In genomic region chr7:131557521-131558385, GRCh38 we compare ENCODE assay signal across 9 cellular contexts. TPM values are rescaled to one million over a fixed set of nuclear protein-coding genes. Genes with fewer than 3 reads are reported as not detected.
A peak's percentile ranks its signal among the peaks of the same experiment; 100 is the strongest.
DNase-seq lines count a peak whose midpoint lies in the region; ATAC-seq and TF ChIP-seq lines count a peak whose summit lies in the region.
"Had no signal": no experiment of that assay in that cellular context is flagged by ENCODE, and none has a peak within 500 bp of the region (broad histone marks: within the 10 kb centered on the region; RNA-seq: fewer than 3 reads in every experiment).

No MANE protein-coding gene starts in this region.

- peaks cover 8% of the 10 kb centered on the region for H3K4me1 Mint-ChIP-seq in activated CD4-positive, alpha-beta T cell treated with anti-CD3 and anti-CD28 coated beads for 36 hours

- no peaks in the 10 kb centered on the region for H3K9me3 Mint-ChIP-seq in activated CD4-positive, alpha-beta T cell treated with anti-CD3 and anti-CD28 coated beads for 36 hours (ENCODE audit: low read depth)
- H3K9me3 Mint-ChIP-seq: activated naive CD4-positive, alpha-beta T cell treated with anti-CD3 and anti-CD28 coated beads, Interleukin-2, amount 50 U/mL, for 24 hours had no signal

- H3K9me3 ChIP-seq in body of pancreas: no peaks in the 10 kb centered on the region
- no peaks in the 10 kb centered on the region for H3K9me3 ChIP-seq in left lung
- no peaks in the 10 kb centered on the region for H3K9me3 ChIP-seq in thoracic aorta

- POLR2A ChIA-PET in activated CD4-positive, alpha-beta T cell treated with anti-CD3 and anti-CD28 coated beads for 36 hours (lab: Charles Lee): interaction anchor here (0.6 kb wide), 1 partner anchor 11 kb away, joined by 5 read pairs; no protein-coding TSS in a partner anchor

- DNase-seq in activated CD4-positive, alpha-beta T cell treated with anti-CD3 and anti-CD28 coated beads for 36 hours: peak; percentile 14
- no peak for DNase-seq in activated CD4-positive, alpha-beta T cell treated with anti-CD3 and anti-CD28 coated beads, Interleukin-2, amount 50 U/mL, for 4 hours
- DNase-seq in body of pancreas (peak in 3 of 4 donors; percentile 43 to 59 (median 55)), left lung (no peak), thoracic aorta (ENCODE audit: low spot score) (no peak), inferior parietal cortex (ENCODE audit: extremely low spot score) (no peak)

- intact Hi-C loops in activated CD4-positive, alpha-beta T cell treated with anti-CD3 and anti-CD28 coated beads for 36 hours (cut with DNase I, micrococcal nuclease): no loop called here
- intact Hi-C loops in body of pancreas (cut with DNase I) (no loop called here), left lung (cut with DNase I) (no loop called here)

- peak overlapping the region; percentile 45 to 58 for H3K4me3 ChIP-seq in body of pancreas
- peak overlapping the region in 1 of 2 donors; percentile 66 for H3K4me3 ChIP-seq in left lung
- peak overlapping the region; percentile 91 for H3K4me3 ChIP-seq in thoracic aorta

- no peak for ATAC-seq in activated CD4-positive, alpha-beta T cell treated with anti-CD3 and anti-CD28 coated beads for 36 hours
- ATAC-seq in body of pancreas (no peak), left lung (no peak), thoracic aorta (ENCODE audit: insufficient number of reproducible peaks, low FRiP score, low read depth) (no peak), HG02884 (IDR thresholded peaks at IDR 0.05; ENCODE audit: unreplicated experiment) (no peak), GM18907 (IDR thresholded peaks at IDR 0.05; ENCODE audit: unreplicated experiment) (no peak)

- no peaks in the 10 kb centered on the region for H3K36me3 Mint-ChIP-seq in activated CD4-positive, alpha-beta T cell treated with anti-CD3 and anti-CD28 coated beads for 36 hours (ENCODE audit: low read depth)
- H3K36me3 Mint-ChIP-seq: activated naive CD4-positive, alpha-beta T cell treated with anti-CD3 and anti-CD28 coated beads, Interleukin-2, amount 50 U/mL, for 24 hours had no signal

- H3K36me3 ChIP-seq in body of pancreas (replicated peaks in 1 of 2; ENCODE audit: insufficient read depth in 1 of 2, low read depth in 2 of 2) (no peaks in the 10 kb centered on the region), left lung (no peaks in the 10 kb centered on the region), thoracic aorta (no peaks in the 10 kb centered on the region)

- peaks cover 38% of the 10 kb centered on the region for H3K4me1 ChIP-seq in body of pancreas
- peaks cover 19 to 28% of the 10 kb centered on the region in 2 donors for H3K4me1 ChIP-seq in left lung
- H3K4me1 ChIP-seq in thoracic aorta (ENCODE audit: control insufficient read depth in 1 of 2, low read depth in 2 of 2): peaks cover 23 to 28% of the 10 kb centered on the region in 2 donors

- no peak for TF ChIP-seq CTCF in body of pancreas (IDR thresholded peaks at IDR 0.05)
- TF ChIP-seq CTCF in left lung (IDR thresholded peaks at IDR 0.05): no peak
- TF ChIP-seq CTCF in thoracic aorta (IDR thresholded peaks at IDR 0.05): no peak

- WGBS in body of pancreas, 2 donors: 2 to 3% methylated on average over 14 to 32 of the region's 32 CpGs

- no peak overlapping the region for H3K4me3 Mint-ChIP-seq in activated CD4-positive, alpha-beta T cell treated with anti-CD3 and anti-CD28 coated beads for 36 hours

- peaks cover 43% of the 10 kb centered on the region for H3K27me3 Mint-ChIP-seq in activated CD4-positive, alpha-beta T cell treated with anti-CD3 and anti-CD28 coated beads for 36 hours

- no peak overlapping the region for H3K27ac Mint-ChIP-seq in activated CD4-positive, alpha-beta T cell treated with anti-CD3 and anti-CD28 coated beads for 36 hours
- H3K27ac Mint-ChIP-seq: activated naive CD4-positive, alpha-beta T cell treated with anti-CD3 and anti-CD28 coated beads, Interleukin-2, amount 50 U/mL, for 24 hours had no signal

- CTCF ChIA-PET in activated CD4-positive, alpha-beta T cell treated with anti-CD3 and anti-CD28 coated beads for 36 hours (lab: Charles Lee): interaction anchor here (1.6 kb wide), 1 partner anchor 9 kb away, joined by 5 read pairs; no protein-coding TSS in a partner anchor

- H3K27me3 ChIP-seq in body of pancreas (no peaks in the 10 kb centered on the region), left lung (peaks cover 11 to 61% of the 10 kb centered on the region in 2 donors), thoracic aorta (replicated peaks; ENCODE audit: insufficient read depth) (no peaks in the 10 kb centered on the region)

- peak in 2 of 3 donors; percentile 22 to 26 for TF ChIP-seq POLR2A in body of pancreas (IDR thresholded peaks at IDR 0.05)

- peak overlapping the region in 3 of 4 donors; percentile 53 to 74 (median 61) for H3K27ac ChIP-seq in body of pancreas
- peak overlapping the region; percentile 67 to 74 for H3K27ac ChIP-seq in left lung
- no peak overlapping the region for H3K27ac ChIP-seq in thoracic aorta

RNA-seq across cellular contexts. Expression of gene PODXL, which starts 1.3 kb away (rescaled TPM):
- under 1 TPM; 0.48 to 0.49 TPM for total RNA-seq in activated CD4-positive, alpha-beta T cell treated with anti-CD3 and anti-CD28 coated beads for 36 hours
- 100 to 1,000 TPM in 1 of 2 donors, 10 to 100 TPM in 1; 36.9 to 106 TPM for total RNA-seq in body of pancreas
- total RNA-seq in left lung: 100 to 1,000 TPM in 1 of 2 donors, 10 to 100 TPM in 1; 62.1 to 124 TPM
- 10 to 100 TPM; 23.0 to 50.8 TPM for total RNA-seq in thoracic aorta

Comparison
In these comparisons a context has a peak if more than half of its experiments do, and no peak if none do; other contexts are left out.
1. DNase-seq: peak in activated CD4-positive, alpha-beta T cell treated with anti-CD3 and anti-CD28 coated beads for 36 hours (single experiment) and body of pancreas (3 of 4); none in activated CD4-positive, alpha-beta T cell treated with anti-CD3 and anti-CD28 coated beads, Interleukin-2, amount 50 U/mL, for 4 hours (0 of 2), left lung (0 of 2), thoracic aorta (single experiment) and inferior parietal cortex (single experiment).
2. H3K27ac ChIP-seq: peak in body of pancreas (3 of 4) and left lung (2 of 2); none in thoracic aorta (0 of 2).
3. RNA of gene PODXL, which starts 1.3 kb away (total RNA-seq): 62.1 to 124 TPM in left lung, 36.9 to 106 TPM in body of pancreas and 23.0 to 50.8 TPM in thoracic aorta; 0.48 to 0.49 TPM in activated CD4-positive, alpha-beta T cell treated with anti-CD3 and anti-CD28 coated beads for 36 hours; every median in the first group is over 10 times any median in the second.